Comparison of ENCODE assay signal across 8 cellular contexts in genomic region chr1:169484683-169485426, GRCh38. TPM values are rescaled to one million over a fixed set of nuclear protein-coding genes. Genes with fewer than 3 reads are reported as not detected.
DNase-seq lines count a peak whose midpoint lies in the region; ATAC-seq and TF ChIP-seq lines count a peak whose summit lies in the region.

No MANE protein-coding gene starts in this region.

- peak overlapping the region; percentile 77 for H3K4me2 ChIP-seq in SU-DHL-6 (ENCODE audit: low read depth, low read length, poor library complexity, severe bottlenecking)

- H3K9me2 ChIP-seq in SU-DHL-6 (replicated peaks; ENCODE audit: insufficient read depth, low read length): no peaks in the 10 kb centered on the region

- H3K79me2 ChIP-seq in SU-DHL-6 (ENCODE audit: insufficient read depth, low read length): peaks cover 3% of the 10 kb centered on the region; the same call in 1 of the 2 replicates

- H3K4me3 ChIP-seq in Jurkat, Clone E6-1 (ENCODE audit: low read length): peak overlapping the region; percentile 76
- peak overlapping the region; percentile 79 for H3K4me3 ChIP-seq in SU-DHL-6 (ENCODE audit: insufficient read depth, low read length, poor library complexity, severe bottlenecking)
- H3K4me3 ChIP-seq in cardiac fibroblast (replicated peaks in 1 of 2; ENCODE audit: low read depth in 2 of 2, low read length in 2 of 2): peak overlapping the region; percentile 66 to 86
- peak overlapping the region; percentile 68 to 90 (median 84) for H3K4me3 ChIP-seq in spleen

- H3K27me3 ChIP-seq in SU-DHL-6 (ENCODE audit: low read length) (no peaks in the 10 kb centered on the region), spleen (replicated peaks in 1 of 7) (no peaks in the 10 kb centered on the region)

- H3K36me3 ChIP-seq in SU-DHL-6 (ENCODE audit: low read length) (no peaks in the 10 kb centered on the region), spleen (no peaks in the 10 kb centered on the region)

- H2AFZ ChIP-seq in SU-DHL-6 (ENCODE audit: low read depth, low read length, severe bottlenecking): peak overlapping the region; percentile 70

- no peaks in the 10 kb centered on the region for H3K9me3 ChIP-seq in SU-DHL-6 (ENCODE audit: insufficient read depth, low read length)
- H3K9me3 ChIP-seq in spleen: no peaks in the 10 kb centered on the region

- peak in 1 of 3 donors; percentile 21 for TF ChIP-seq POLR2A in spleen (IDR thresholded peaks at IDR 0.05)

- WGBS in spleen, 5 donors: 16 to 21% (median 17%) methylated on average over 15 of the region's 15 CpGs

- no peak overlapping the region for H3K27ac ChIP-seq in SU-DHL-6 (ENCODE audit: low read depth, low read length)
- H3K27ac ChIP-seq in spleen: peak overlapping the region; percentile 78 to 93 (median 90)

- ATAC-seq in GM21576 (IDR thresholded peaks at IDR 0.05; ENCODE audit: unreplicated experiment): peak; percentile 18

- H3F3A ChIP-seq in SU-DHL-6 (ENCODE audit: insufficient read depth): no peaks in the 10 kb centered on the region

- H4K20me1 ChIP-seq in SU-DHL-6 (ENCODE audit: low read depth, low read length): peaks cover 4% of the 10 kb centered on the region; the same call in 1 of the 2 replicates

- DNase-seq in EH (ENCODE audit: low read depth) (peak; percentile 66), cardiac fibroblast (ENCODE audit: low read depth in 2 of 2) (peak; percentile 75 to 81), islet precursor cell (peak; percentile 66), spleen (no peak), iPS-NIHi7 (ENCODE audit: extremely low spot score) (no peak)
- DNase-seq in Jurkat, Clone E6-1 (ENCODE audit: low read depth, low spot score): no peak

- peak overlapping the region; percentile 65 for H3K9ac ChIP-seq in SU-DHL-6 (ENCODE audit: low read length)

- peaks cover 13 to 40% (median 25%) of the 10 kb centered on the region in 6 donors for H3K4me1 ChIP-seq in spleen

- TF ChIP-seq CTCF in SU-DHL-6 (IDR thresholded peaks at IDR 0.05; ENCODE audit: insufficient read depth, low read length, poor library complexity, severe bottlenecking): no peak
- TF ChIP-seq CTCF in cardiac fibroblast (IDR thresholded peaks at IDR 0.05; ENCODE audit: low read depth, low read length): no peak
- TF ChIP-seq CTCF in spleen (IDR thresholded peaks at IDR 0.05 in 8 of 11, conservative IDR thresholded peaks at IDR 0.05 in 3 of 11): no peak

- intact Hi-C loops in spleen (cut with DNase I; ENCODE audit: low total_unique reads): no loop called here

RNA-seq across cellular contexts. Expression of gene SLC19A2, which starts 0.9 kb away (rescaled TPM):
- 6.3 TPM for polyA plus RNA-seq in Jurkat, Clone E6-1 (2012; ENCODE audit: insufficient read depth, insufficient read length)
- total RNA-seq in spleen: 1 to 10 TPM; 2.4 to 6.7 (median 3.9) TPM
- 1 to 10 TPM; 2.0 to 4.0 (median 3.4) TPM for polyA plus RNA-seq in spleen

RNA-seq across cellular contexts. Expression of gene CCDC181, which starts 57.6 kb away (rescaled TPM):
- polyA plus RNA-seq in Jurkat, Clone E6-1 (2012; ENCODE audit: insufficient read depth, insufficient read length): 3.5 TPM
- total RNA-seq in spleen: not detected
- polyA plus RNA-seq in spleen: under 1 TPM in 1 of 3 donors, not detected in 2; 0.03 TPM

Comparison
In these comparisons a context has a peak if more than half of its experiments do, and no peak if none do; other contexts are left out.
1. DNase-seq: peak in EH (single experiment), cardiac fibroblast (2 of 2) and islet precursor cell (single experiment); none in Jurkat, Clone E6-1 (single experiment), spleen (single experiment) and iPS-NIHi7 (single experiment).
2. Peak in every context shown above with its lines, with median percentiles within 50 percentile points of each other: H3K4me3 ChIP-seq.